In genomic region chr18:8882632-8883408, GRCh38 we compare ENCODE assay signal across 1 cellular context.
TF ChIP-seq lines count a peak whose summit lies in the region.

No MANE protein-coding gene starts in this region.

TF ChIP-seq in K562, 482 proteins besides CTCF, POLR2A, EP300 and RAD21 (continued from another document and continues in another):
- no peak for TF ChIP-seq GTF3C2 (IDR thresholded peaks at IDR 0.05; ENCODE audit: borderline replicate concordance, extremely low read depth, insufficient read length)
- TF ChIP-seq DLX4 (CRISPR knock-in tag; IDR thresholded peaks at IDR 0.05): no peak
- no peak for TF ChIP-seq ZBTB5 (IDR thresholded peaks at IDR 0.05)
- no peak for TF ChIP-seq E4F1 (CRISPR knock-in tag; IDR thresholded peaks at IDR 0.05; ENCODE audit: borderline replicate concordance)
- TF ChIP-seq REST (CRISPR knock-in tag; IDR thresholded peaks at IDR 0.05; ENCODE audit: low read depth): no peak
- no peak for TF ChIP-seq ZNF507 (tag; conservative IDR thresholded peaks at IDR 0.05)
- no peak for TF ChIP-seq MYNN (IDR thresholded peaks at IDR 0.05)
- TF ChIP-seq MYNN (CRISPR knock-in tag; IDR thresholded peaks at IDR 0.05): no peak
- no peak for TF ChIP-seq PURB (CRISPR knock-in tag; IDR thresholded peaks at IDR 0.05; ENCODE audit: low read depth)
- no peak for TF ChIP-seq RFX5 (IDR thresholded peaks at IDR 0.05; ENCODE audit: low read depth, low read length)
- TF ChIP-seq RBM17 (IDR thresholded peaks at IDR 0.05; ENCODE audit: borderline replicate concordance, low read depth, low read length): no peak
- TF ChIP-seq ZNF766 (CRISPR knock-in tag; conservative IDR thresholded peaks at IDR 0.05): 0 out of 2 replicates have a peak, but pooled peaks have one; percentile 47
- TF ChIP-seq BDP1 (IDR thresholded peaks at IDR 0.05; ENCODE audit: insufficient read depth, insufficient read length): no peak
- no peak for TF ChIP-seq CAMTA2 (CRISPR knock-in tag; conservative IDR thresholded peaks at IDR 0.05)
- no peak for TF ChIP-seq AFF4 (CRISPR knock-in tag; IDR thresholded peaks at IDR 0.05)
- TF ChIP-seq ILF3 (IDR thresholded peaks at IDR 0.05; ENCODE audit: borderline replicate concordance): no peak
- TF ChIP-seq ARID3A (IDR thresholded peaks at IDR 0.05; ENCODE audit: borderline replicate concordance, low read depth, low read length): 0 out of 2 replicates have a peak, but pooled peaks have one; percentile 16
- TF ChIP-seq ZNF583 (CRISPR knock-in tag; IDR thresholded peaks at IDR 0.05): no peak
- TF ChIP-seq DMBX1 (CRISPR knock-in tag; IDR thresholded peaks at IDR 0.05; ENCODE audit: borderline replicate concordance): peak; percentile 80
- no peak for TF ChIP-seq HMG20A (CRISPR knock-in tag; conservative IDR thresholded peaks at IDR 0.05)
- no peak for TF ChIP-seq TFE3 (CRISPR knock-in tag; IDR thresholded peaks at IDR 0.05)
- TF ChIP-seq NCOR1 (IDR thresholded peaks at IDR 0.05): 0 out of 2 replicates have a peak, but pooled peaks have one; percentile 14
- TF ChIP-seq CBX5 (IDR thresholded peaks at IDR 0.05; ENCODE audit: borderline replicate concordance, low read depth): no peak
- no peak for TF ChIP-seq CCNT2 (IDR thresholded peaks at IDR 0.05; ENCODE audit: borderline replicate concordance, extremely low read depth, insufficient read length, low read depth, low read length)
- TF ChIP-seq ZBTB9 (CRISPR knock-in tag; IDR thresholded peaks at IDR 0.05): no peak
- no peak for TF ChIP-seq ZNF780A (CRISPR knock-in tag; IDR thresholded peaks at IDR 0.05)
- no peak for TF ChIP-seq RNF219 (CRISPR knock-in tag; IDR thresholded peaks at IDR 0.05)
- TF ChIP-seq CBFA2T2 (conservative IDR thresholded peaks at IDR 0.05): no peak
- no peak for TF ChIP-seq GABPB1 (CRISPR knock-in tag; IDR thresholded peaks at IDR 0.05)
- TF ChIP-seq NFYB (IDR thresholded peaks at IDR 0.05; ENCODE audit: extremely low read depth, insufficient read length): no peak
- no peak for TF ChIP-seq CHD1 (IDR thresholded peaks at IDR 0.05; ENCODE audit: low read length)
- no peak for TF ChIP-seq NEUROD1 (IDR thresholded peaks at IDR 0.05; ENCODE audit: borderline replicate concordance, low read depth, low read length, partially characterized antibody)
- TF ChIP-seq ID3 (CRISPR knock-in tag; IDR thresholded peaks at IDR 0.05): no peak
- TF ChIP-seq ID3 (tag; IDR thresholded peaks at IDR 0.05): no peak
